ENCODE assay signal across 28 cellular contexts in genomic region chr11:88329563-88330250, GRCh38. TPM values are rescaled to one million over a fixed set of nuclear protein-coding genes. Genes with fewer than 3 reads are reported as not detected.
A peak's percentile ranks its signal among the peaks of the same experiment; 100 is the strongest.
DNase-seq lines count a peak whose midpoint lies in the region; ATAC-seq, FAIRE-seq and TF ChIP-seq lines count a peak whose summit lies in the region.
"Had no signal": no experiment of that assay in that cellular context is flagged by ENCODE, and none has a peak within 500 bp of the region (broad histone marks: within the 10 kb centered on the region; RNA-seq: fewer than 3 reads in every experiment).

No MANE protein-coding gene starts in this region.

- 0 out of 2 replicates have a peak overlapping the region, but pooled peaks have one; percentile 12 for H3K4me2 ChIP-seq in GM23338
- H3K4me2 ChIP-seq: PC-9 had no signal

- H3K9me3 Mint-ChIP-seq in activated T-cell treated with anti-CD3 and anti-CD28 coated beads, Interleukin-2, amount 50 U/mL, for 24 hours: no peaks in the 10 kb centered on the region
- H3K9me3 Mint-ChIP-seq in GM23338: no peaks in the 10 kb centered on the region
- H3K9me3 Mint-ChIP-seq in dendritic cell treated with granulocyte-macrophage colony-stimulating factor and Interleukin-4, amounts not matched to agents 40 ng/mL and 50 ng/mL, for 4 days: no peaks in the 10 kb centered on the region
- H3K9me3 Mint-ChIP-seq in stimulated activated naive B cell treated with anti-CD40 and anti-IgM and Interleukin-4, amounts not matched to agents 10 μg/mL and 1 μg/mL and 100 μg/mL, for 72 hours: no peaks in the 10 kb centered on the region
- H3K9me3 Mint-ChIP-seq: stimulated activated naive CD8-positive, alpha-beta T cell treated with anti-CD3 and anti-CD28 coated beads, Interleukin-15, Interleukin-2, amounts not matched to agents 100 ng/mL and 50 ng/mL, for 24 hours had no signal

- intact Hi-C loops in dendritic cell treated with granulocyte-macrophage colony-stimulating factor and Interleukin-4, amounts not matched to agents 40 ng/mL and 50 ng/mL, for 4 days (cut with micrococcal nuclease): loop anchor here (5.0 kb wide), 1 partner anchor 213 kb away; no protein-coding TSS in a partner anchor
- intact Hi-C loops in kidney (cut with DNase I) (no loop called here), adrenal gland (cut with DNase I) (no loop called here)

- H3K27ac ChIP-seq in GM23338 (ENCODE audit: low read depth) (no peak overlapping the region), kidney (ENCODE audit: low read depth in 2 of 2, low read length in 2 of 2) (no peak overlapping the region), adrenal gland (no peak overlapping the region)
- H3K27ac ChIP-seq: gastroesophageal sphincter, PC-9, thoracic aorta, WERI-Rb-1 had no signal

- H3K36me3 ChIP-seq in GM23338 (ENCODE audit: insufficient read depth): peaks cover 54% of the 10 kb centered on the region
- H3K36me3 ChIP-seq in kidney (ENCODE audit: control insufficient read depth in 1 of 2, insufficient read depth in 2 of 2, low read length in 2 of 2): peaks cover 8 to 19% of the 10 kb centered on the region in 2 donors
- H3K36me3 ChIP-seq in adrenal gland (replicated peaks in 1 of 2): no peaks in the 10 kb centered on the region
- H3K36me3 ChIP-seq: thoracic aorta, WERI-Rb-1 had no signal

- no peak overlapping the region for H3K4me3 Mint-ChIP-seq in activated T-cell treated with anti-CD3 and anti-CD28 coated beads, Interleukin-2, amount 50 U/mL, for 24 hours
- peak overlapping the region; percentile 6; the same call in 1 of the 3 replicates for H3K4me3 Mint-ChIP-seq in GM23338
- peak overlapping the region; percentile 72 for H3K4me3 Mint-ChIP-seq in dendritic cell treated with granulocyte-macrophage colony-stimulating factor and Interleukin-4, amounts not matched to agents 40 ng/mL and 50 ng/mL, for 4 days
- no peak overlapping the region for H3K4me3 Mint-ChIP-seq in stimulated activated naive B cell treated with anti-CD40 and anti-IgM and Interleukin-4, amounts not matched to agents 10 μg/mL and 1 μg/mL and 100 μg/mL, for 72 hours
- H3K4me3 Mint-ChIP-seq: stimulated activated naive CD8-positive, alpha-beta T cell treated with anti-CD3 and anti-CD28 coated beads, Interleukin-15, Interleukin-2, amounts not matched to agents 100 ng/mL and 50 ng/mL, for 24 hours had no signal

- no peak for DNase-seq in activated T-cell treated with anti-CD3 and anti-CD28 coated beads, Interleukin-2, amount 50 U/mL, for 24 hours
- no peak for DNase-seq in activated T-cell treated with anti-CD3 and anti-CD28 coated beads, Interleukin-2, amount 50 U/mL, for 1 hour
- no peak for DNase-seq in GM23338 (ENCODE audit: low spot score)
- no peak for DNase-seq in stimulated activated naive B cell treated with anti-CD40 and anti-IgM and Interleukin-4, amounts not matched to agents 10 μg/mL and 1 μg/mL and 100 μg/mL, for 72 hours
- no peak for DNase-seq in kidney
- no peak for DNase-seq in adrenal gland
- DNase-seq in DMS53 (lab: John Stamatoyannopoulos, UW): no peak
- DNase-seq: activated CD4-positive, alpha-beta T cell treated with anti-CD3 and anti-CD28 coated beads, Interleukin-2, amount 50 U/mL, for 1 hour; activated effector memory CD4-positive, alpha-beta T cell treated with Interleukin-2 at 50 U/mL for 16 hours; COR-L47; GF-D8; GOT3; hypothalamus; mesendoderm; NCI-H1092 treated with DMSO at 0.1 percent for 48 hours; NCI-H1930; NCI-H524 treated with DMSO at 0.1 percent for 48 hours; occipital lobe; PC-9; SHP77 treated with DMSO at 0.1 percent for 48 hours; T-helper 9 cell; WERI-Rb-1 had no signal

- H3K9me2 ChIP-seq in GM23338 (ENCODE audit: insufficient read depth): no peaks in the 10 kb centered on the region

- H3K4me3 ChIP-seq in GM23338 (no peak overlapping the region), kidney (ENCODE audit: low read length in 2 of 2) (no peak overlapping the region), adrenal gland (no peak overlapping the region)
- H3K4me3 ChIP-seq: gastroesophageal sphincter, PC-9, thoracic aorta had no signal

- no peak for FAIRE-seq in kidney (lab: Jason Lieb, UNC)
- FAIRE-seq: A204.1 had no signal

- 90 to 97% (median 91%) methylated on average over 8 of the region's 8 CpGs for WGBS in adrenal gland, 4 donors

- H2AFZ ChIP-seq in GM23338: no peak overlapping the region
- H2AFZ ChIP-seq: PC-9 had no signal

- H3K79me2 ChIP-seq in GM23338 (replicated peaks; ENCODE audit: insufficient read depth): peaks cover 100% of the 10 kb centered on the region

- H3F3A ChIP-seq in GM23338 (replicated peaks; ENCODE audit: low read depth): no peaks in the 10 kb centered on the region

- H4K20me1 ChIP-seq in GM23338 (replicated peaks; ENCODE audit: insufficient read depth): peaks cover 66% of the 10 kb centered on the region

- H3K4me1 ChIP-seq in GM23338 (ENCODE audit: insufficient read depth) (peaks cover 84% of the 10 kb centered on the region), kidney (ENCODE audit: control insufficient read depth in 1 of 2, insufficient read depth in 1 of 2, low read depth in 1 of 2, low read length in 2 of 2) (peaks cover 0 to 8% of the 10 kb centered on the region in 2 donors), adrenal gland (replicated peaks in 1 of 2) (peaks cover 0 to 6% of the 10 kb centered on the region in 2 donors)
- H3K4me1 ChIP-seq: gastroesophageal sphincter had no signal

- no peak for ATAC-seq in GM23338
- no peak for ATAC-seq in stimulated activated naive B cell treated with anti-CD40 and anti-IgM and Interleukin-4, amounts not matched to agents 10 μg/mL and 1 μg/mL and 100 μg/mL, for 72 hours (replicated peaks)
- ATAC-seq: gastroesophageal sphincter, left lobe of liver had no signal

- TF ChIP-seq CTCF in GM23338 (conservative IDR thresholded peaks at IDR 0.05; ENCODE audit: low read depth in 2 of 2): no peak
- no peak for TF ChIP-seq CTCF in kidney (IDR thresholded peaks at IDR 0.05; ENCODE audit: borderline replicate concordance, extremely low read depth, insufficient read depth)
- TF ChIP-seq CTCF in adrenal gland (IDR thresholded peaks at IDR 0.05): no peak

- peaks cover 96% of the 10 kb centered on the region for H3K36me3 Mint-ChIP-seq in activated T-cell treated with anti-CD3 and anti-CD28 coated beads, Interleukin-2, amount 50 U/mL, for 24 hours (ENCODE audit: low read depth)
- H3K36me3 Mint-ChIP-seq in GM23338 (ENCODE audit: low read depth): peaks cover 93% of the 10 kb centered on the region
- peaks cover 100% of the 10 kb centered on the region for H3K36me3 Mint-ChIP-seq in dendritic cell treated with granulocyte-macrophage colony-stimulating factor and Interleukin-4, amounts not matched to agents 40 ng/mL and 50 ng/mL, for 4 days (ENCODE audit: low read depth)
- H3K36me3 Mint-ChIP-seq in stimulated activated naive B cell treated with anti-CD40 and anti-IgM and Interleukin-4, amounts not matched to agents 10 μg/mL and 1 μg/mL and 100 μg/mL, for 72 hours: peaks cover 28 to 38% of the 10 kb centered on the region in 2 donors

- H3K27me3 Mint-ChIP-seq in activated T-cell treated with anti-CD3 and anti-CD28 coated beads, Interleukin-2, amount 50 U/mL, for 24 hours: no peaks in the 10 kb centered on the region
- H3K27me3 Mint-ChIP-seq in GM23338 (ENCODE audit: insufficient read depth, low read depth, poor library complexity): peaks cover 3% of the 10 kb centered on the region
- H3K27me3 Mint-ChIP-seq in dendritic cell treated with granulocyte-macrophage colony-stimulating factor and Interleukin-4, amounts not matched to agents 40 ng/mL and 50 ng/mL, for 4 days: no peaks in the 10 kb centered on the region
- no peaks in the 10 kb centered on the region for H3K27me3 Mint-ChIP-seq in stimulated activated naive B cell treated with anti-CD40 and anti-IgM and Interleukin-4, amounts not matched to agents 10 μg/mL and 1 μg/mL and 100 μg/mL, for 72 hours
- H3K27me3 Mint-ChIP-seq: stimulated activated naive CD8-positive, alpha-beta T cell treated with anti-CD3 and anti-CD28 coated beads, Interleukin-15, Interleukin-2, amounts not matched to agents 100 ng/mL and 50 ng/mL, for 24 hours had no signal

- H3K9ac ChIP-seq in kidney (ENCODE audit: low read length in 2 of 2): no peak overlapping the region

- H3K9me3 ChIP-seq in kidney (ENCODE audit: control insufficient read depth in 1 of 2, low read length in 2 of 2) (no peaks in the 10 kb centered on the region), adrenal gland (replicated peaks in 1 of 3) (no peaks in the 10 kb centered on the region)
- H3K9me3 ChIP-seq: gastroesophageal sphincter, thoracic aorta had no signal

- no peaks in the 10 kb centered on the region for H3K27me3 ChIP-seq in GM23338 (ENCODE audit: insufficient read depth)
- H3K27me3 ChIP-seq in adrenal gland: no peaks in the 10 kb centered on the region
- H3K27me3 ChIP-seq: gastroesophageal sphincter had no signal

- H3K4me1 Mint-ChIP-seq in activated T-cell treated with anti-CD3 and anti-CD28 coated beads, Interleukin-2, amount 50 U/mL, for 24 hours (ENCODE audit: low read depth): peaks cover 86% of the 10 kb centered on the region
- H3K4me1 Mint-ChIP-seq in GM23338: peaks cover 79% of the 10 kb centered on the region
- H3K4me1 Mint-ChIP-seq in dendritic cell treated with granulocyte-macrophage colony-stimulating factor and Interleukin-4, amounts not matched to agents 40 ng/mL and 50 ng/mL, for 4 days (ENCODE audit: low read depth): peaks cover 35% of the 10 kb centered on the region
- H3K4me1 Mint-ChIP-seq in stimulated activated naive B cell treated with anti-CD40 and anti-IgM and Interleukin-4, amounts not matched to agents 10 μg/mL and 1 μg/mL and 100 μg/mL, for 72 hours: peaks cover 10 to 43% of the 10 kb centered on the region in 2 donors

- TF ChIP-seq POLR2A in adrenal gland (IDR thresholded peaks at IDR 0.05): no peak

- H3K27ac Mint-ChIP-seq in activated T-cell treated with anti-CD3 and anti-CD28 coated beads, Interleukin-2, amount 50 U/mL, for 24 hours: peak overlapping the region; percentile 47
- peak overlapping the region; percentile 70; the same call in 1 of the 2 replicates for H3K27ac Mint-ChIP-seq in GM23338
- peak overlapping the region; percentile 90 for H3K27ac Mint-ChIP-seq in dendritic cell treated with granulocyte-macrophage colony-stimulating factor and Interleukin-4, amounts not matched to agents 40 ng/mL and 50 ng/mL, for 4 days
- H3K27ac Mint-ChIP-seq in stimulated activated naive B cell treated with anti-CD40 and anti-IgM and Interleukin-4, amounts not matched to agents 10 μg/mL and 1 μg/mL and 100 μg/mL, for 72 hours: peak overlapping the region; percentile 20
- H3K27ac Mint-ChIP-seq: stimulated activated naive CD8-positive, alpha-beta T cell treated with anti-CD3 and anti-CD28 coated beads, Interleukin-15, Interleukin-2, amounts not matched to agents 100 ng/mL and 50 ng/mL, for 24 hours had no signal

TF ChIP-seq in GM23338, 12 proteins besides CTCF, POLR2A, EP300 and RAD21 (continues in another document):
- TF ChIP-seq JUNB (IDR thresholded peaks at IDR 0.05; ENCODE audit: unreplicated experiment): no peak
- TF ChIP-seq NANOG (IDR thresholded peaks at IDR 0.05; ENCODE audit: borderline replicate concordance): no peak
- no peak for TF ChIP-seq POLR2AphosphoS5 (IDR thresholded peaks at IDR 0.05; ENCODE audit: low read depth)

RNA-seq across cellular contexts. Expression of gene CTSC, which starts 7.8 kb away (rescaled TPM):
- 396 and 408 TPM in 2 replicates for total RNA-seq in GM23338 (2014; rRNA removed; shearing (Covaris generic))
- polyA plus RNA-seq in GM23338 (2016; fragmentation: Nextera tagmentation; extraction: Ambion mirVana) (432 and 444 TPM in 2 replicates), kidney (ENCODE audit: insufficient read depth, low read depth, low replicate concordance) (191 TPM), adrenal gland (100 to 1,000 TPM in 1 of 3 donors, 10 to 100 TPM in 2; 44.6 to 102 (median 83.1) TPM)
- total RNA-seq in kidney (187 TPM), adrenal gland (100 to 1,000 TPM in 6 of 8 donors, 10 to 100 TPM in 2; 73.6 to 230 (median 147) TPM)

Comparison
In these comparisons a context has a peak if more than half of its experiments do, and no peak if none do; other contexts are left out.
1. H3K27ac Mint-ChIP-seq: peak in every context shown above with its lines; median percentile 90 in dendritic cell treated with granulocyte-macrophage colony-stimulating factor and Interleukin-4, amounts not matched to agents 40 ng/mL and 50 ng/mL, for 4 days; 70 in GM23338; 47 in activated T-cell treated with anti-CD3 and anti-CD28 coated beads, Interleukin-2, amount 50 U/mL, for 24 hours; 20 in stimulated activated naive B cell treated with anti-CD40 and anti-IgM and Interleukin-4, amounts not matched to agents 10 μg/mL and 1 μg/mL and 100 μg/mL, for 72 hours.
2. H3K4me3 Mint-ChIP-seq: peak in GM23338 (single experiment) and dendritic cell treated with granulocyte-macrophage colony-stimulating factor and Interleukin-4, amounts not matched to agents 40 ng/mL and 50 ng/mL, for 4 days (single experiment); none in activated T-cell treated with anti-CD3 and anti-CD28 coated beads, Interleukin-2, amount 50 U/mL, for 24 hours (single experiment) and stimulated activated naive B cell treated with anti-CD40 and anti-IgM and Interleukin-4, amounts not matched to agents 10 μg/mL and 1 μg/mL and 100 μg/mL, for 72 hours (0 of 2).